In genomic region chr1:154431586-154432373, GRCh38 we compare ENCODE assay signal across 8 cellular contexts. TPM values are rescaled to one million over a fixed set of nuclear protein-coding genes. Genes with fewer than 3 reads are reported as not detected.
DNase-seq lines count a peak whose midpoint lies in the region; ATAC-seq and TF ChIP-seq lines count a peak whose summit lies in the region.

No MANE protein-coding gene starts in this region.

- H3K79me1 ChIP-seq in neuronal stem cell (ENCODE audit: low read depth, low read length), result no peaks in the 10 kb centered on the region

- H3K4me1 Mint-ChIP-seq in endodermal cell, result peaks cover 9% of the 10 kb centered on the region

- no peak overlapping the region for H3K4ac ChIP-seq in neuronal stem cell (ENCODE audit: low read length)

- H2BK120ac ChIP-seq in neuronal stem cell (ENCODE audit: low read depth, low read length), result no peak overlapping the region

- H3K9me3 Mint-ChIP-seq in endodermal cell, result no peaks in the 10 kb centered on the region

- H3K36me3 Mint-ChIP-seq in endodermal cell (ENCODE audit: low read depth), result no peaks in the 10 kb centered on the region

- H3K27me3 Mint-ChIP-seq in endodermal cell (ENCODE audit: insufficient read depth), result peaks cover 9% of the 10 kb centered on the region

- ATAC-seq in GM19455 (IDR thresholded peaks at IDR 0.05; ENCODE audit: unreplicated experiment), result no peak

- no peak overlapping the region for H2AFZ ChIP-seq in neuronal stem cell (ENCODE audit: low read length)

- H4K91ac ChIP-seq in neuronal stem cell (ENCODE audit: low read depth, low read length, poor library complexity), result no peak overlapping the region

- no peak overlapping the region for H3K23ac ChIP-seq in neuronal stem cell (ENCODE audit: low read depth, low read length, poor library complexity)

- no peak overlapping the region for H2BK5ac ChIP-seq in neuronal stem cell (ENCODE audit: low read length)

- H3K27ac Mint-ChIP-seq in endodermal cell, result no peak overlapping the region

- H3K9me3 ChIP-seq in endodermal cell (ENCODE audit: control insufficient read depth, low read length) (no peaks in the 10 kb centered on the region), skeletal muscle satellite cell (replicated peaks; ENCODE audit: low read length) (no peaks in the 10 kb centered on the region), neuronal stem cell (replicated peaks in 1 of 2; ENCODE audit: control insufficient read depth in 2 of 2, insufficient read depth in 1 of 2, low read depth in 1 of 2, low read length in 2 of 2) (no peaks in the 10 kb centered on the region)

- H3K4me3 ChIP-seq in endodermal cell (ENCODE audit: low read length) (no peak overlapping the region), skeletal muscle satellite cell (ENCODE audit: low read length) (no peak overlapping the region), neuronal stem cell (ENCODE audit: low read length in 2 of 2) (no peak overlapping the region)

- H3K9ac ChIP-seq in endodermal cell (ENCODE audit: extremely low read depth, low read length, poor library complexity, severe bottlenecking) (no peak overlapping the region), skeletal muscle satellite cell (ENCODE audit: low read depth, low read length) (peak overlapping the region; percentile 29), neuronal stem cell (ENCODE audit: low read depth, low read length, poor library complexity) (no peak overlapping the region)

- no peaks in the 10 kb centered on the region for H3K27me3 ChIP-seq in endodermal cell (ENCODE audit: control insufficient read depth, insufficient read depth, low read length, poor library complexity, severe bottlenecking)
- no peaks in the 10 kb centered on the region for H3K27me3 ChIP-seq in skeletal muscle satellite cell (ENCODE audit: control insufficient read depth, insufficient read depth, low read length)
- H3K27me3 ChIP-seq in neuronal stem cell (ENCODE audit: control insufficient read depth in 3 of 3, insufficient read depth in 3 of 3, low read depth in 1 of 3, low read length in 3 of 3), result no peaks in the 10 kb centered on the region

- 92 to 95% methylated on average over 10 of the region's 10 CpGs for WGBS in endodermal cell (ENCODE audit: insufficient coverage in 1 of 2, insufficient read length in 1 of 2), 2 experiments
- no CpG with 5 or more reads among the region's 10 CpGs for WGBS in neuronal stem cell (ENCODE audit: extremely low coverage in 2 of 2, insufficient read length in 2 of 2, insufficient replicate concordance in 1 of 2), 2 donors

- TF ChIP-seq CTCF in endodermal cell (conservative IDR thresholded peaks at IDR 0.05), result no peak

- no peak overlapping the region for H3K4me3 Mint-ChIP-seq in endodermal cell

- H2BK12ac ChIP-seq in neuronal stem cell (ENCODE audit: low read length), result no peak overlapping the region

- peak overlapping the region; percentile 34 for H3K4me2 ChIP-seq in skeletal muscle satellite cell (ENCODE audit: low read length)
- no peak overlapping the region for H3K4me2 ChIP-seq in neuronal stem cell (ENCODE audit: insufficient read depth, low read length, poor library complexity, severe bottlenecking)

- no peaks in the 10 kb centered on the region for H3K36me3 ChIP-seq in endodermal cell (ENCODE audit: control insufficient read depth, insufficient read depth, low read length)
- H3K36me3 ChIP-seq in skeletal muscle satellite cell (ENCODE audit: insufficient read depth, low read length), result peaks cover 5% of the 10 kb centered on the region
- H3K36me3 ChIP-seq in neuronal stem cell (replicated peaks in 1 of 2; ENCODE audit: control insufficient read depth in 2 of 2, insufficient read depth in 2 of 2, low read length in 2 of 2), result no peaks in the 10 kb centered on the region

- H2BK15ac ChIP-seq in neuronal stem cell (ENCODE audit: low read length), result no peak overlapping the region

- H3K4me1 ChIP-seq in endodermal cell (ENCODE audit: control insufficient read depth, insufficient read depth, low read length) (peaks cover 5% of the 10 kb centered on the region), skeletal muscle satellite cell (ENCODE audit: control insufficient read depth, insufficient read depth, low read length) (peaks cover 58% of the 10 kb centered on the region), neuronal stem cell (ENCODE audit: control insufficient read depth in 2 of 2, insufficient read depth in 1 of 2, low read depth in 1 of 2, low read length in 2 of 2) (peaks cover 5 to 27% of the 10 kb centered on the region in 2 donors)

- no peak overlapping the region for H4K8ac ChIP-seq in neuronal stem cell (ENCODE audit: low read depth, low read length)

- H3K27ac ChIP-seq in endodermal cell (ENCODE audit: low read depth, low read length) (no peak overlapping the region), neuronal stem cell (replicated peaks; ENCODE audit: low read length) (no peak overlapping the region)

- no peak overlapping the region for H3K18ac ChIP-seq in neuronal stem cell (ENCODE audit: low read length)

- H3K14ac ChIP-seq in neuronal stem cell (ENCODE audit: low read length), result no peak overlapping the region

- H2AK5ac ChIP-seq in neuronal stem cell (ENCODE audit: low read depth, low read length), result no peak overlapping the region

- peak; percentile 98 for DNase-seq in EL
- DNase-seq in SW480 (ENCODE audit: low spot score), result peak; percentile 85
- DNase-seq in endodermal cell, result peak; percentile 38
- DNase-seq in NCI-H774 (lab: John Stamatoyannopoulos, UW), result no peak
- no peak for DNase-seq in neuronal stem cell (ENCODE audit: low spot score)
- no peak for DNase-seq in GOT3 (lab: John Stamatoyannopoulos, UW)

RNA-seq across cellular contexts. Expression of gene IL6R, which starts 26.6 kb away (rescaled TPM):
- 1 to 10 TPM in 1 of 2 donors, under 1 TPM in 1; 0.77 to 1.0 TPM for total RNA-seq in endodermal cell
- polyA plus RNA-seq in endodermal cell (2013, experiment 1 of 2), result 0.50 TPM
- 0.25 TPM for polyA plus RNA-seq in endodermal cell (2013, experiment 2 of 2)
- total RNA-seq in skeletal muscle satellite cell (2012; rRNA removed), result 10.3 and 13.7 TPM in 2 replicates
- 0.08 TPM for polyA plus RNA-seq in neuronal stem cell (2013, experiment 1 of 2)
- 0.10 TPM for polyA plus RNA-seq in neuronal stem cell (2013, experiment 2 of 2)

Comparison
In these comparisons a context has a peak if more than half of its experiments do, and no peak if none do; other contexts are left out.
1. DNase-seq: peak in EL (single experiment), SW480 (single experiment) and endodermal cell (single experiment); none in NCI-H774 (single experiment), neuronal stem cell (single experiment) and GOT3 (single experiment).